In the genomic region with DNA sequence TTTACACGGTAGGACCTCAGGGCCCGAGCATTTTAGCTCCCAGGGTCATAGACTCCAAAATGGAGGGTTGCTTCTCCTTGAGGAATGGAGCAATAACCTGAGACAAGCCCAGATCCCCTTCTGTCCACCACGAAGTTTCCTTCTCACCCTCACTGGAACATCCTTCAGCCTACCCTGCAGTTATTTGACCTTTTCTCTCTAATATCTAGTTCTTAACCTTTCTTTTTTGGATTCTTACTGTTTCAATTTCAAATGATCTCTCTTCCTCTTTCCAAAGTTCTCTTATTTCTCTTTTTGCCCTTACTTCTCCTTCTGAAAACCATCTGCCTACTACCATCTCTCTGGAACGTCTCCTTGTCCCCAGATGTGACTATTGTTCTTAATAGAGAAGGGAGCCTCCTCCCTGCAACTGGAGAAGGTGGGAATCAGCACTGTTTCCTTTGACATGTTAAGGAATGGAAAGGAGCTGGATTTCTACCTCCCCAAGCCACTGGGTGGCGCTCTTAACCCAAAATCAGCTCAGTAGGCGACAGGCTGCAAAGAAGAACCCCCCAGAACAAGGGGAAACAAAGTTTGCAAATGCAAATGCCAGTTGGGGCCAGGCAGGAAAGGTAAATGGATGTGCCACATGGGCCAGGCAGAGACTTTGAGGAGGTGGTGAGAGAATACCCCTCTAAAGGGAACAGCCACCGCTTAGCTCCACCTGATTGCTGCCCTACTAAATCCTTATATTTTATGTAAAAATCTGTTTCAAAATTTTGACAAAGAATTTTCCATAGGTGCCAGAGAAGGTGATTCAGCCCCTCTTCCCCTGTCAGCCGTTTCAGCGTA, we compare ENCODE assay signal across 9 cellular contexts. TPM values are rescaled to one million over a fixed set of nuclear protein-coding genes. Genes with fewer than 3 reads are reported as not detected.
DNase-seq lines count a peak whose midpoint lies in the region; ATAC-seq lines count a peak whose summit lies in the region.
"Had no signal": no experiment of that assay in that cellular context is flagged by ENCODE, and none has a peak within 500 bp of the region (broad histone marks: within the 10 kb centered on the region; RNA-seq: fewer than 3 reads in every experiment).

No MANE protein-coding gene starts in this region.

- no peaks in the 10 kb centered on the region for H3K9me3 Mint-ChIP-seq in activated naive CD4-positive, alpha-beta T cell treated with anti-CD3 and anti-CD28 coated beads, Interleukin-2, amount 50 U/mL, for 72 hours

- peak; percentile 11 for DNase-seq in activated gamma-delta T cell treated with Interleukin-2 at 50 U/mL for 16 hours
- no peak for DNase-seq in activated gamma-delta T cell (lab: John Stamatoyannopoulos, UW)
- DNase-seq in NCI-H82 (lab: John Stamatoyannopoulos, UW), result peak; percentile 60
- peak in 1 of 2 donors; percentile 66 for DNase-seq in activated naive CD4-positive, alpha-beta T cell treated with anti-CD3 and anti-CD28 coated beads, Interleukin-2, amount 50 U/mL, for 72 hours (ENCODE audit: low spot score in 2 of 2)
- peak; percentile 86 for DNase-seq in iPS DF 4.7 (ENCODE audit: extremely low read depth, low spot score)
- peak; percentile 54 to 56 for DNase-seq in stimulated activated CD4-positive, alpha-beta T cell treated with anti-CD3 and anti-CD28 coated beads, Interleukin-2, amount 100 ng/mL, for 48 hours
- DNase-seq: upper lobe of left lung had no signal

- ATAC-seq in activated naive CD4-positive, alpha-beta T cell treated with anti-CD3 and anti-CD28 coated beads, Interleukin-2, amount 50 U/mL, for 72 hours, result no peak
- no peak for ATAC-seq in HG03280 (IDR thresholded peaks at IDR 0.05; ENCODE audit: unreplicated experiment)
- no peak for ATAC-seq in HG03571 (IDR thresholded peaks at IDR 0.05; ENCODE audit: unreplicated experiment)

- H3K36me3 Mint-ChIP-seq in activated naive CD4-positive, alpha-beta T cell treated with anti-CD3 and anti-CD28 coated beads, Interleukin-2, amount 50 U/mL, for 72 hours, result peaks cover 21% of the 10 kb centered on the region in 2 donors

- H3K27ac Mint-ChIP-seq in activated naive CD4-positive, alpha-beta T cell treated with anti-CD3 and anti-CD28 coated beads, Interleukin-2, amount 50 U/mL, for 72 hours, result peak overlapping the region; percentile 2 to 55

RNA-seq across cellular contexts. Expression of a gene that starts 22.4 kb away (rescaled TPM):
- 10 to 100 TPM; 24.1 to 33.6 TPM for total RNA-seq in activated naive CD4-positive, alpha-beta T cell treated with anti-CD3 and anti-CD28 coated beads, Interleukin-2, amount 50 U/mL, for 72 hours

RNA-seq across cellular contexts. Expression of a gene that starts 29.5 kb away (rescaled TPM):
- 100 to 1,000 TPM; 153 to 154 TPM for total RNA-seq in activated naive CD4-positive, alpha-beta T cell treated with anti-CD3 and anti-CD28 coated beads, Interleukin-2, amount 50 U/mL, for 72 hours

RNA-seq across cellular contexts. Expression of a gene that starts 53.6 kb away (rescaled TPM):
- 10 to 100 TPM in 1 of 2 donors, 1 to 10 TPM in 1; 9.3 to 10.1 TPM for total RNA-seq in activated naive CD4-positive, alpha-beta T cell treated with anti-CD3 and anti-CD28 coated beads, Interleukin-2, amount 50 U/mL, for 72 hours
